Comparison of ENCODE assay signal across 17 cellular contexts in genomic region chr17:20187049-20187448, GRCh38.
DNase-seq lines count a peak whose midpoint lies in the region; ATAC-seq, FAIRE-seq and TF ChIP-seq lines count a peak whose summit lies in the region.
"Had no signal": no experiment of that assay in that cellular context is flagged by ENCODE, and none has a peak within 500 bp of the region (broad histone marks: within the 10 kb centered on the region; RNA-seq: fewer than 3 reads in every experiment).

No MANE protein-coding gene starts in this region.

- peaks cover 28% of the 10 kb centered on the region for H3K79me2 ChIP-seq in keratinocyte (ENCODE audit: control insufficient read depth, insufficient read depth, low read length)
- H3K79me2 ChIP-seq: parathyroid adenoma had no signal

- no peak overlapping the region for H3K27ac ChIP-seq in keratinocyte (ENCODE audit: control insufficient read depth, insufficient read depth, low read length)
- peak overlapping the region in 1 of 4 donors; percentile 84 for H3K27ac ChIP-seq in tibial nerve
- H3K27ac ChIP-seq: adrenal gland, parathyroid adenoma had no signal

- no peaks in the 10 kb centered on the region for H3K4me1 Mint-ChIP-seq in stimulated activated memory B cell treated with anti-CD40 and anti-IgM and Interleukin-4, amounts not matched to agents 10 μg/mL and 1 μg/mL and 100 μg/mL, for 72 hours

- ATAC-seq in GM19452 (IDR thresholded peaks at IDR 0.05; ENCODE audit: unreplicated experiment) = no peak
- ATAC-seq in stimulated activated memory B cell treated with anti-CD40 and anti-IgM and Interleukin-4, amounts not matched to agents 10 μg/mL and 1 μg/mL and 100 μg/mL, for 72 hours = no peak
- ATAC-seq: esophagus mucosa, left ventricle myocardium superior had no signal

- no peaks in the 10 kb centered on the region for H3K9me3 ChIP-seq in keratinocyte (ENCODE audit: control insufficient read depth, low read depth, low read length)
- H3K9me3 ChIP-seq in tibial nerve = no peaks in the 10 kb centered on the region
- H3K9me3 ChIP-seq: adrenal gland had no signal

- no peak overlapping the region for H2AFZ ChIP-seq in keratinocyte (ENCODE audit: control insufficient read depth, low read length)
- H2AFZ ChIP-seq: parathyroid adenoma had no signal

- H3K27me3 ChIP-seq in keratinocyte (ENCODE audit: control insufficient read depth, extremely low read depth, insufficient read depth, low read length) (no peaks in the 10 kb centered on the region), tibial nerve (no peaks in the 10 kb centered on the region)
- H3K27me3 ChIP-seq: adrenal gland had no signal

- no peak for TF ChIP-seq POLR2A in tibial nerve (IDR thresholded peaks at IDR 0.05)

- no peaks in the 10 kb centered on the region for H3K9me3 Mint-ChIP-seq in stimulated activated memory B cell treated with anti-CD40 and anti-IgM and Interleukin-4, amounts not matched to agents 10 μg/mL and 1 μg/mL and 100 μg/mL, for 72 hours

- in situ Hi-C loops in astrocyte of the spinal cord (cut with HindIII; ENCODE audit: low sequenced_read_pairs) = no loop called here

- no peaks in the 10 kb centered on the region for H3K36me3 ChIP-seq in keratinocyte (ENCODE audit: control insufficient read depth in 2 of 2, extremely low read depth in 1 of 2, insufficient read depth in 2 of 2, low read length in 2 of 2)
- H3K36me3 ChIP-seq in tibial nerve = no peaks in the 10 kb centered on the region
- H3K36me3 ChIP-seq: adrenal gland had no signal

- H3K9ac ChIP-seq in keratinocyte (ENCODE audit: control insufficient read depth, extremely low read depth, insufficient read depth, low read length) = no peak overlapping the region
- H3K9ac ChIP-seq: parathyroid adenoma had no signal

- H3K36me3 Mint-ChIP-seq in stimulated activated memory B cell treated with anti-CD40 and anti-IgM and Interleukin-4, amounts not matched to agents 10 μg/mL and 1 μg/mL and 100 μg/mL, for 72 hours = no peaks in the 10 kb centered on the region
- H3K36me3 Mint-ChIP-seq: CD4-positive, CD25-positive, alpha-beta regulatory T cell had no signal

- H3K27ac Mint-ChIP-seq in stimulated activated memory B cell treated with anti-CD40 and anti-IgM and Interleukin-4, amounts not matched to agents 10 μg/mL and 1 μg/mL and 100 μg/mL, for 72 hours = no peak overlapping the region
- H3K27ac Mint-ChIP-seq: CD4-positive, CD25-positive, alpha-beta regulatory T cell had no signal

- no peak for TF ChIP-seq CTCF in astrocyte of the spinal cord (IDR thresholded peaks at IDR 0.05; ENCODE audit: low read depth, low read length)
- TF ChIP-seq CTCF in keratinocyte (optimal IDR thresholded peaks at IDR 0.05 in 1 of 3, IDR thresholded peaks at IDR 0.05 in 1 of 3, conservative IDR thresholded peaks at IDR 0.05 in 1 of 3; ENCODE audit: extremely low read depth in 1 of 3, insufficient read depth in 2 of 3, low read length in 3 of 3) = no peak
- TF ChIP-seq CTCF in tibial nerve (IDR thresholded peaks at IDR 0.05) = no peak

- H4K20me1 ChIP-seq in keratinocyte (ENCODE audit: control insufficient read depth, extremely low read depth, insufficient read depth, low read length) = peaks cover 4% of the 10 kb centered on the region

- no peak overlapping the region for H3K4me3 Mint-ChIP-seq in stimulated activated memory B cell treated with anti-CD40 and anti-IgM and Interleukin-4, amounts not matched to agents 10 μg/mL and 1 μg/mL and 100 μg/mL, for 72 hours
- H3K4me3 Mint-ChIP-seq: CD4-positive, CD25-positive, alpha-beta regulatory T cell had no signal

- no peak overlapping the region for H3K4me3 ChIP-seq in astrocyte of the spinal cord (ENCODE audit: low read depth, low read length)
- no peak overlapping the region for H3K4me3 ChIP-seq in keratinocyte (ENCODE audit: control insufficient read depth in 2 of 3, extremely low read depth in 1 of 3, insufficient read depth in 2 of 3, low read depth in 1 of 3, low read length in 3 of 3)
- no peak overlapping the region for H3K4me3 ChIP-seq in tibial nerve
- H3K4me3 ChIP-seq: adrenal gland had no signal

- H3K4me1 ChIP-seq in keratinocyte (ENCODE audit: control insufficient read depth, extremely low read depth, insufficient read depth, low read length) = peaks cover 24% of the 10 kb centered on the region
- peaks cover 0 to 69% (median 22%) of the 10 kb centered on the region in 4 donors for H3K4me1 ChIP-seq in tibial nerve
- H3K4me1 ChIP-seq: parathyroid adenoma had no signal

- peaks cover 5% of the 10 kb centered on the region for H3K9me1 ChIP-seq in keratinocyte (ENCODE audit: control insufficient read depth, extremely low read depth, insufficient read depth, low read length)

- WGBS in tibial nerve, 2 donors = 46 to 47% methylated on average over 4 of the region's 4 CpGs

- H3K27me3 Mint-ChIP-seq in stimulated activated memory B cell treated with anti-CD40 and anti-IgM and Interleukin-4, amounts not matched to agents 10 μg/mL and 1 μg/mL and 100 μg/mL, for 72 hours = no peaks in the 10 kb centered on the region

- no peak overlapping the region for H3K4me2 ChIP-seq in keratinocyte (ENCODE audit: control insufficient read depth, extremely low read depth, insufficient read depth, low read depth, low read length)

- dilution Hi-C loops in keratinocyte (cut with MboI; ENCODE audit: extremely low pct_ligation_motif_present, low sequenced_read_pairs) = no loop called here

- TF ChIP-seq EP300 in tibial nerve (IDR thresholded peaks at IDR 0.05) = no peak

- FAIRE-seq in keratinocyte (lab: Jason Lieb, UNC) = peak; percentile 13
- FAIRE-seq: A204.1 had no signal

- DNase-seq in A172 (ENCODE audit: low spot score) (peak; percentile 47), HS-5 (ENCODE audit: low read depth) (peak; percentile 47), astrocyte of the spinal cord (ENCODE audit: low read depth, low spot score) (peak; percentile 68), keratinocyte (ENCODE audit: low read depth, low spot score) (no peak), tibial nerve (ENCODE audit: low spot score in 2 of 2) (no peak), iPS-NIHi7 (ENCODE audit: extremely low spot score) (no peak)
- DNase-seq: adrenal gland; CD4-positive, CD25-positive, alpha-beta regulatory T cell; DMS79 treated with DMSO at 0.1 percent for 48 hours; Karpas-422; left ventricle myocardium superior; NCI-H2171 had no signal

Comparison
In these comparisons a context has a peak if more than half of its experiments do, and no peak if none do; other contexts are left out.
1. DNase-seq: peak in A172 (single experiment), HS-5 (single experiment) and astrocyte of the spinal cord (single experiment); none in keratinocyte (single experiment), tibial nerve (0 of 2) and iPS-NIHi7 (single experiment).